Comparison of ENCODE assay signal across 29 cellular contexts in genomic region chr20:46977204-46977603, GRCh38.
A peak's percentile ranks its signal among the peaks of the same experiment; 100 is the strongest.
DNase-seq lines count a peak whose midpoint lies in the region; ATAC-seq, FAIRE-seq and TF ChIP-seq lines count a peak whose summit lies in the region.
"Had no signal": no experiment of that assay in that cellular context is flagged by ENCODE, and none has a peak within 500 bp of the region (broad histone marks: within the 10 kb centered on the region; RNA-seq: fewer than 3 reads in every experiment).

No MANE protein-coding gene starts in this region.

- no peak overlapping the region for H3K4me3 Mint-ChIP-seq in MCF 10A (ENCODE audit: unreplicated experiment)
- H3K4me3 Mint-ChIP-seq: B cell; CD14-positive monocyte; CD4-positive, alpha-beta memory T cell; CD4-positive, CD25-positive, alpha-beta regulatory T cell; CD8-positive, alpha-beta memory T cell had no signal

- H3K27me3 ChIP-seq in breast epithelium = no peaks in the 10 kb centered on the region
- H3K27me3 ChIP-seq in RWPE2 (ENCODE audit: insufficient read depth, poor library complexity, severe bottlenecking) = no peaks in the 10 kb centered on the region
- no peaks in the 10 kb centered on the region for H3K27me3 ChIP-seq in WERI-Rb-1 (ENCODE audit: insufficient read depth, low read depth, severe bottlenecking)
- H3K27me3 ChIP-seq: BLaER1 treated with 17β-estradiol and CSF1 and Interleukin-3, amounts not matched to agents 10 nM and 100 nM had no signal

- no peaks in the 10 kb centered on the region for H3K4me1 Mint-ChIP-seq in MCF 10A (ENCODE audit: insufficient read depth, unreplicated experiment)
- H3K4me1 Mint-ChIP-seq: B cell; CD14-positive monocyte; CD8-positive, alpha-beta memory T cell had no signal

- H3K27ac ChIP-seq in breast epithelium (peak overlapping the region; percentile 85 to 88), RWPE2 (ENCODE audit: poor library complexity, severe bottlenecking) (no peak overlapping the region), WERI-Rb-1 (peak overlapping the region; percentile 98)
- H3K27ac ChIP-seq: 22Rv1; A549; BLaER1 treated with 17β-estradiol and CSF1 and Interleukin-3, amounts not matched to agents 10 nM and 100 nM had no signal

- CTCF ChIA-PET in MCF 10A (lab: Yijun Ruan, JAX) = no interaction called here

- ATAC-seq in RWPE2 (ENCODE audit: low read depth) (no peak), HG03045 (IDR thresholded peaks at IDR 0.05; ENCODE audit: unreplicated experiment) (no peak), GM18907 (IDR thresholded peaks at IDR 0.05; ENCODE audit: unreplicated experiment) (no peak)
- ATAC-seq: A549, GM12878 had no signal

- H3K9me3 Mint-ChIP-seq in MCF 10A (ENCODE audit: unreplicated experiment) = peaks cover 2% of the 10 kb centered on the region

- intact Hi-C loops in breast epithelium (cut with DNase I; ENCODE audit: low total_unique reads) = no loop called here
- intact Hi-C loops in MCF 10A (cut with micrococcal nuclease) = no loop called here

- H3K4me1 ChIP-seq in breast epithelium (peaks cover 0 to 8% of the 10 kb centered on the region in 2 donors), RWPE2 (ENCODE audit: insufficient read depth, poor library complexity, severe bottlenecking) (peaks cover 8% of the 10 kb centered on the region)
- H3K4me1 ChIP-seq: A549 had no signal

- no peak for TF ChIP-seq POLR2A in breast epithelium (IDR thresholded peaks at IDR 0.05)

- TF ChIP-seq CTCF in breast epithelium (IDR thresholded peaks at IDR 0.05) (no peak), MCF 10A (IDR thresholded peaks at IDR 0.05; ENCODE audit: unreplicated experiment) (no peak), RWPE2 (IDR thresholded peaks at IDR 0.05; ENCODE audit: poor library complexity, severe bottlenecking) (peak; percentile 3), WERI-Rb-1 (IDR thresholded peaks at IDR 0.05; ENCODE audit: low read depth, low read length) (no peak)

- H3K9me3 ChIP-seq in breast epithelium (peaks cover 0 to 1% of the 10 kb centered on the region in 2 donors), RWPE2 (ENCODE audit: severe bottlenecking) (no peaks in the 10 kb centered on the region), WERI-Rb-1 (ENCODE audit: severe bottlenecking) (no peaks in the 10 kb centered on the region)
- H3K9me3 ChIP-seq: A549 had no signal

- H3K27ac Mint-ChIP-seq in MCF 10A (ENCODE audit: low read depth, unreplicated experiment) = no peak overlapping the region
- H3K27ac Mint-ChIP-seq: B cell; CD4-positive, alpha-beta memory T cell; CD4-positive, CD25-positive, alpha-beta regulatory T cell; CD8-positive, alpha-beta memory T cell had no signal

- BruUV-seq in MCF 10A (replicated peaks; lab: Mats Ljungman, UMichigan) = no TSS peak

- no peaks in the 10 kb centered on the region for H3K36me3 Mint-ChIP-seq in MCF 10A (ENCODE audit: insufficient read depth, unreplicated experiment)
- H3K36me3 Mint-ChIP-seq: CD14-positive monocyte; CD4-positive, alpha-beta memory T cell; CD4-positive, CD25-positive, alpha-beta regulatory T cell; CD8-positive, alpha-beta memory T cell had no signal

- FAIRE-seq in urothelium cell line (lab: Jason Lieb, UNC) = peak; percentile 13
- FAIRE-seq: A549, GM12878, GM12892, GM18507, GM19239 had no signal

- no peaks in the 10 kb centered on the region for H3K27me3 Mint-ChIP-seq in MCF 10A (ENCODE audit: insufficient read depth, unreplicated experiment)

- DNase-seq in breast epithelium (ENCODE audit: low spot score in 2 of 2) (no peak), MCF 10A (ENCODE audit: unreplicated experiment) (no peak), RWPE2 (ENCODE audit: low spot score) (no peak), WERI-Rb-1 (no peak), urothelium cell line (ENCODE audit: low spot score) (no peak), NCI-H146 treated with DMSO at 0.1 percent for 48 hours (lab: John Stamatoyannopoulos, UW; ENCODE audit: unreplicated experiment) (no peak)
- DNase-seq: AML-193; CD4-positive, alpha-beta memory T cell; CD4-positive, CD25-positive, alpha-beta regulatory T cell; CD8-positive, alpha-beta memory T cell; COR-L47; DMS 273 treated with DMSO at 0.1 percent for 48 hours; DMS153; DMS53; DMS79; DND-41; EL; GDM1 had no signal

- no peaks in the 10 kb centered on the region for H3K36me3 ChIP-seq in breast epithelium
- H3K36me3 ChIP-seq in RWPE2 (ENCODE audit: low read depth) = no peaks in the 10 kb centered on the region
- peaks cover 3% of the 10 kb centered on the region for H3K36me3 ChIP-seq in WERI-Rb-1
- H3K36me3 ChIP-seq: BLaER1 treated with 17β-estradiol and CSF1 and Interleukin-3, amounts not matched to agents 10 nM and 100 nM had no signal

- H3K4me3 ChIP-seq in breast epithelium (no peak overlapping the region), RWPE2 (ENCODE audit: severe bottlenecking) (no peak overlapping the region), WERI-Rb-1 (ENCODE audit: low read depth, low read length) (no peak overlapping the region)
- H3K4me3 ChIP-seq: A549; BLaER1 treated with 17β-estradiol and CSF1 and Interleukin-3, amounts not matched to agents 10 nM and 100 nM; GM12878 had no signal

- POLR2A ChIA-PET in MCF 10A (lab: Yijun Ruan, JAX) = interaction anchor here (0.6 kb wide), 1 partner anchor 148 kb away, joined by 3 read pairs; no protein-coding TSS in a partner anchor
